Comparison of ENCODE assay signal across 1 cellular context in the genomic region with DNA sequence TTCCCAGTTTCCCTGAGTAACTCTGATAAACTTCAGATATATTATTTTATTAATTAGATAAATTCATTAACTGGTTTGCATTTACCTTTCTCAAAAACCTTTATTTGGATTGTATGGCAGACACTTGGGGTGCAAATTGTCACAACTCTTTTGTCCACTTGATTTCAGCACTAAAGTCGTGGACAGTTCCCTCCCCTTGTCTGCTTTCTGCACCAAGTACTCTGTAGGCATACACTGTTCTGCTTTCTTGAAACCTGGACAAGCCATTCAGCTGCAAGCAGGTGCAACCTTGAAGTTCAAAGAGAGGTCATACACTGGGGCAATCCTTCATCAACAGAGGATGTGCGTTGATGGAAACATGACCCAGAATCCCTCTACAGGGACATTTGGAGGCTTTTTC.
TF ChIP-seq lines count a peak whose summit lies in the region.

No MANE protein-coding gene starts in this region.

TF ChIP-seq in IMR-90, 13 proteins besides CTCF, POLR2A, EP300 and RAD21 (continued from another document):
- TF ChIP-seq CHD1 (IDR thresholded peaks at IDR 0.05; ENCODE audit: low read depth, low read length): no peak
- TF ChIP-seq RCOR1 (IDR thresholded peaks at IDR 0.05; ENCODE audit: insufficient replicate concordance, low read length): no peak
- TF ChIP-seq, protein P1, sequence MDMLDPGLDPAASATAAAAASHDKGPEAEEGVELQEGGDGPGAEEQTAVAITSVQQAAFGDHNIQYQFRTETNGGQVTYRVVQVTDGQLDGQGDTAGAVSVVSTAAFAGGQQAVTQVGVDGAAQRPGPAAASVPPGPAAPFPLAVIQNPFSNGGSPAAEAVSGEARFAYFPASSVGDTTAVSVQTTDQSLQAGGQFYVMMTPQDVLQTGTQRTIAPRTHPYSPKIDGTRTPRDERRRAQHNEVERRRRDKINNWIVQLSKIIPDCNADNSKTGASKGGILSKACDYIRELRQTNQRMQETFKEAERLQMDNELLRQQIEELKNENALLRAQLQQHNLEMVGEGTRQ (IDR thresholded peaks at IDR 0.05; ENCODE audit: low read depth, low read length): no peak
- TF ChIP-seq SMC3 (IDR thresholded peaks at IDR 0.05; ENCODE audit: low read depth, low read length): no peak
- no peak for TF ChIP-seq FOS (IDR thresholded peaks at IDR 0.05; ENCODE audit: low read depth, low read length)
- TF ChIP-seq, protein P2, sequence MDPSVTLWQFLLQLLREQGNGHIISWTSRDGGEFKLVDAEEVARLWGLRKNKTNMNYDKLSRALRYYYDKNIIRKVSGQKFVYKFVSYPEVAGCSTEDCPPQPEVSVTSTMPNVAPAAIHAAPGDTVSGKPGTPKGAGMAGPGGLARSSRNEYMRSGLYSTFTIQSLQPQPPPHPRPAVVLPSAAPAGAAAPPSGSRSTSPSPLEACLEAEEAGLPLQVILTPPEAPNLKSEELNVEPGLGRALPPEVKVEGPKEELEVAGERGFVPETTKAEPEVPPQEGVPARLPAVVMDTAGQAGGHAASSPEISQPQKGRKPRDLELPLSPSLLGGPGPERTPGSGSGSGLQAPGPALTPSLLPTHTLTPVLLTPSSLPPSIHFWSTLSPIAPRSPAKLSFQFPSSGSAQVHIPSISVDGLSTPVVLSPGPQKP (IDR thresholded peaks at IDR 0.05; ENCODE audit: borderline replicate concordance, low read depth, low read length): no peak
- no peak for TF ChIP-seq NFE2L2 (IDR thresholded peaks at IDR 0.05; ENCODE audit: low read depth, low read length)
- no peak for TF ChIP-seq MXI1 (IDR thresholded peaks at IDR 0.05; ENCODE audit: borderline replicate concordance, low read depth, low read length)
- no peak for TF ChIP-seq RFX5 (IDR thresholded peaks at IDR 0.05; ENCODE audit: low read depth, low read length)
- TF ChIP-seq MAFK (IDR thresholded peaks at IDR 0.05; ENCODE audit: low read depth, low read length): no peak
- no peak for TF ChIP-seq BHLHE40 (IDR thresholded peaks at IDR 0.05; ENCODE audit: low read depth, low read length)
